ENCODE assay signal across 1 cellular context in the genomic region with DNA sequence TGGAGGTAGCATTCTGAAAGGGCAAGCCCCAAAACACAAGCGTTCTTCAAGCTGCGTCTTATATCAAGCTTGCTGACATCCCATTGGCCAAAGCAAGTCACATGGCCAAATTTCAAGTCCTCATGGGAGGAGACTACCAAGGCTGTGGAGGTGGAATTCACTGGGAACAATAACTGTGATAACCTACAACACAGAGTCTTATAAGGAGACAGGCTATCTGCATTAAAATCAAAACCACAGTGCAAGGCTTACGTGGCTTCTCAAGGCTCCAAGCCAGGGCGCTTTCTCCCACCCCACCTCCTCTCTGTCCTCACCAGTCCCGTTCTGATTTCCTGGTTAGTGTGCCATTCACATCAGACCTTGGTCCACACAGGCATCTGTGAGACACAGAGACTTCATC.
TF ChIP-seq lines count a peak whose summit lies in the region.

No MANE protein-coding gene starts in this region.

TF ChIP-seq in WTC11, 78 proteins besides CTCF, POLR2A, EP300 and RAD21 (continued from another document):
- no peak for TF ChIP-seq PREB (CRISPR knock-in tag; IDR thresholded peaks at IDR 0.05; ENCODE audit: borderline replicate concordance)
